Comparison of ENCODE assay signal across 11 cellular contexts in genomic region chr1:13171548-13171947, GRCh38. TPM values are rescaled to one million over a fixed set of nuclear protein-coding genes. Genes with fewer than 3 reads are reported as not detected.
"Had no signal": no experiment of that assay in that cellular context is flagged by ENCODE, and none has a peak within 500 bp of the region (broad histone marks: within the 10 kb centered on the region; RNA-seq: fewer than 3 reads in every experiment).

PRAMEF9 (plus strand) TSS chr1:13171848; CDS start chr1:13175281, 3,433 bp downstream.

RNA-seq across cellular contexts. Expression of gene PRAMEF9, which starts in this region (rescaled TPM):
- total RNA-seq: OCI-LY7, PC-3, PC-9, Peyer's patch, Right ventricle myocardium inferior, Right ventricle myocardium superior, RPMI7951, SJCRH30, SJSA1, SK-MEL-5, T-cell had no signal
